In the genomic region with DNA sequence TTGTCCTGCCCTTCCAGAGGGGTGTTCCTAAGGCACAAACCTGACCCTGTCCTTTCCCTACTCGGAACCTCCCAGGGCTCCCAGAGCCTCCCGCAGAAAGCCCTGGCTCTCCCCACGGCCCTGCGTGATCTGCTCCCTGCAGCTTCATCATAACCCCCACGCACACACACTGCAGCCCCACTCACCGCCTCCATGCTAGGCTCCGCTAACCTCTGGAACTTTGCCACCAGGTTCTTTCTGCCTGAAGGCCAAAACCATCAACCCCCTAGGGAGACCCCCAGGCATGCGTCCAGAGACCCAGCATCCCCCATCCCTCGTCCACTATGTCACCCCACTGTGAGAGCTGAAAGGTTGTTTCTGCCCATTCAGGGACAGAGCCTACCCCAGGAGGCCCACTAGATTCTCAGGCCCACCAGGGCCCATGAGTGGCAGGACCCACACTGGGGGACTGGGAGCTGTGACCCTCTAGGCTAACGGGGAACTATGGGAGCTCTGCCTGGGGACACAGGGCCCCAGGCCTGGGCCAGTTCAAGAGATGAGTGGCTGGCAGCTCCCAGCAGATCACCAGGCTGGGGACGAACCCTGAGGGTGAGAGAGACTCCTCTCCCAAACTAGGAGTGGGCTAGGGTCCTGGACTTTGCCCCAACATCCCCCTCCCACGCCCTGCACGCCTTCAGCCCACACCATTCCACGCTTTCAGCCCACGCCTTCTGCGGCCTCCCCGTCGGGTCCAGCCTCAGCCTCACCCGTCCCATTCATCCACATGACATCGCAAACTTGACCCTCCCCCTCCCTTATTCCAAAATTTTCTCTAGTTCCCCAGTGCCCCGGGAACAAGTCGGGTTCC, we compare ENCODE assay signal across 20 cellular contexts. TPM values are rescaled to one million over a fixed set of nuclear protein-coding genes. Genes with fewer than 3 reads are reported as not detected.
DNase-seq lines count a peak whose midpoint lies in the region; ATAC-seq and TF ChIP-seq lines count a peak whose summit lies in the region.
"Had no signal": no experiment of that assay in that cellular context is flagged by ENCODE, and none has a peak within 500 bp of the region (broad histone marks: within the 10 kb centered on the region; RNA-seq: fewer than 3 reads in every experiment).

No MANE protein-coding gene starts in this region.

- no peak for TF ChIP-seq CTCF in MCF 10A (IDR thresholded peaks at IDR 0.05; ENCODE audit: unreplicated experiment)
- no peak for TF ChIP-seq CTCF in breast epithelium (IDR thresholded peaks at IDR 0.05)
- no peak for TF ChIP-seq CTCF in WTC11 (IDR thresholded peaks at IDR 0.05)

- no peak overlapping the region for H3K27ac ChIP-seq in breast epithelium
- H3K27ac ChIP-seq in iPS-20b (ENCODE audit: low read length) = peak overlapping the region; percentile 28
- H3K27ac ChIP-seq: body of pancreas, colonic mucosa, heart right ventricle, lower lobe of right lung, suprapubic skin had no signal

- H3K27ac Mint-ChIP-seq in MCF 10A (ENCODE audit: low read depth, unreplicated experiment) (peak overlapping the region; percentile 31), WTC11 (no peak overlapping the region)
- H3K27ac Mint-ChIP-seq: activated T-cell treated with anti-CD3 and anti-CD28 coated beads, Interleukin-2, amount 50 U/mL, for 24 hours had no signal

- no peaks in the 10 kb centered on the region for H3K9me3 Mint-ChIP-seq in MCF 10A (ENCODE audit: unreplicated experiment)
- no peaks in the 10 kb centered on the region for H3K9me3 Mint-ChIP-seq in WTC11

- intact Hi-C loops in MCF 10A (cut with micrococcal nuclease) (loop anchor here (1.0 kb wide), 3 partner anchors 13 to 133 kb away; no protein-coding TSS in a partner anchor), breast epithelium (cut with DNase I; ENCODE audit: low total_unique reads) (loop anchor here (2.0 kb wide), 1 partner anchor 68 kb away; no protein-coding TSS in a partner anchor), left cardiac atrium (cut with DNase I) (no loop called here)

- ATAC-seq in WTC11 (no peak), left cardiac atrium (no peak)

- CTCF ChIA-PET in MCF 10A (lab: Yijun Ruan, JAX) = interaction anchor here (0.6 to 4.1 kb wide), 19 partner anchors 10 to 1404 kb away, joined by 3 to 63 read pairs (median 3); a partner anchor contains a TSS
- CTCF ChIA-PET in WTC11 (lab: Charles Lee) = interaction anchor here (0.5 to 4.5 kb wide), 29 partner anchors 12 to 450 kb away, joined by 3 to 125 read pairs (median 4); a partner anchor contains a TSS

- H3K36me3 ChIP-seq in breast epithelium = no peaks in the 10 kb centered on the region
- no peaks in the 10 kb centered on the region for H3K36me3 ChIP-seq in iPS-20b (ENCODE audit: insufficient read depth, low read depth, low read length)
- H3K36me3 ChIP-seq: colonic mucosa, HAP-1, heart right ventricle, lower lobe of right lung, suprapubic skin had no signal

- no TSS peak for BruUV-seq in MCF 10A (replicated peaks; lab: Mats Ljungman, UMichigan)

- no peak overlapping the region for H3K4me3 ChIP-seq in breast epithelium
- peak overlapping the region; percentile 21; the same call in 1 of the 2 replicates for H3K4me3 ChIP-seq in iPS-20b (ENCODE audit: low read length)
- H3K4me3 ChIP-seq: body of pancreas, colonic mucosa, HAP-1, heart right ventricle, lower lobe of right lung, suprapubic skin had no signal

- no peak for DNase-seq in MCF 10A (ENCODE audit: unreplicated experiment)
- DNase-seq in breast epithelium (ENCODE audit: low spot score in 2 of 2) = no peak
- DNase-seq in WTC11 (ENCODE audit: low spot score) = no peak
- no peak for DNase-seq in NCI-H446 treated with DMSO at 0.1 percent for 48 hours (lab: John Stamatoyannopoulos, UW)
- DNase-seq in NCI-H774 (lab: John Stamatoyannopoulos, UW) = no peak
- no peak for DNase-seq in OCI-M2 (lab: John Stamatoyannopoulos, UW; ENCODE audit: unreplicated experiment)
- DNase-seq in left cardiac atrium = no peak
- DNase-seq: NCI-H1092 had no signal

- POLR2A ChIA-PET in MCF 10A (lab: Yijun Ruan, JAX) = interaction anchor here (2.1 kb wide), 1 partner anchor 72 kb away, joined by 11 read pairs; a partner anchor contains a TSS
- POLR2A ChIA-PET in WTC11 (lab: Charles Lee) = interaction anchor here (0.5 kb wide), 2 partner anchors 310 to 686 kb away, joined by 3 read pairs; no protein-coding TSS in a partner anchor

- H3K4me1 Mint-ChIP-seq in MCF 10A (ENCODE audit: insufficient read depth, unreplicated experiment) = peaks cover 15% of the 10 kb centered on the region
- H3K4me1 Mint-ChIP-seq in WTC11 = peaks cover 26% of the 10 kb centered on the region

- peak overlapping the region; percentile 40; the same call in 1 of the 2 replicates for H3K9ac ChIP-seq in iPS-20b (ENCODE audit: low read depth, low read length)

- no peak overlapping the region for H3K4me3 Mint-ChIP-seq in MCF 10A (ENCODE audit: unreplicated experiment)
- peak overlapping the region; percentile 40; the same call in 1 of the 2 replicates for H3K4me3 Mint-ChIP-seq in WTC11
- H3K4me3 Mint-ChIP-seq: activated T-cell treated with anti-CD3 and anti-CD28 coated beads, Interleukin-2, amount 50 U/mL, for 24 hours had no signal

- TF ChIP-seq POLR2A in breast epithelium (IDR thresholded peaks at IDR 0.05) = no peak

- H3K9me3 ChIP-seq in breast epithelium = no peaks in the 10 kb centered on the region
- no peaks in the 10 kb centered on the region for H3K9me3 ChIP-seq in iPS-20b (ENCODE audit: insufficient read depth, low read depth, low read length)
- H3K9me3 ChIP-seq: body of pancreas, colonic mucosa, HAP-1, lower lobe of right lung, suprapubic skin had no signal

- no peaks in the 10 kb centered on the region for H3K27me3 Mint-ChIP-seq in MCF 10A (ENCODE audit: insufficient read depth, unreplicated experiment)
- H3K27me3 Mint-ChIP-seq in WTC11 (ENCODE audit: low read depth) = no peaks in the 10 kb centered on the region

- H3K4me1 ChIP-seq in breast epithelium (no peaks in the 10 kb centered on the region), iPS-20b (ENCODE audit: insufficient read depth, low read length) (peaks cover 8% of the 10 kb centered on the region; the same call in 1 of the 2 replicates)
- H3K4me1 ChIP-seq: colonic mucosa, HAP-1 had no signal

- H3K36me3 Mint-ChIP-seq in MCF 10A (ENCODE audit: insufficient read depth, unreplicated experiment) (peaks cover 7% of the 10 kb centered on the region), WTC11 (no peaks in the 10 kb centered on the region)

- H3K27me3 ChIP-seq in breast epithelium (no peaks in the 10 kb centered on the region), iPS-20b (ENCODE audit: insufficient read depth, low read length) (no peaks in the 10 kb centered on the region)
- H3K27me3 ChIP-seq: colonic mucosa, suprapubic skin had no signal

TF ChIP-seq in WTC11, 78 proteins besides CTCF, POLR2A, EP300 and RAD21:
- peak; percentile 53; the same call in 1 of the 2 replicates for TF ChIP-seq ZNF423 (CRISPR knock-in tag; IDR thresholded peaks at IDR 0.05)
- no peak for TF ChIP-seq SMAD4 (CRISPR knock-in tag; IDR thresholded peaks at IDR 0.05)
- no peak for TF ChIP-seq JUN (CRISPR knock-in tag; IDR thresholded peaks at IDR 0.05)
- TF ChIP-seq GABPB1 (CRISPR knock-in tag; IDR thresholded peaks at IDR 0.05) = no peak
- no peak for TF ChIP-seq PRRX2 (CRISPR knock-in tag; IDR thresholded peaks at IDR 0.05)

RNA-seq across cellular contexts. Expression of a gene that starts 33.2 kb away (rescaled TPM):
- total RNA-seq in MCF 10A (2022) = not detected in 2 replicates
- 1 to 10 TPM; 1.6 to 4.2 (median 2.2) TPM for total RNA-seq in breast epithelium
- total RNA-seq in WTC11 (2021) = 2.8 to 4.0 TPM (median 3.6 TPM) in 3 replicates
- 1 to 10 TPM; 1.5 to 2.5 TPM for total RNA-seq in left cardiac atrium
- total RNA-seq: HT-29, LHCN-M2, RPMI7951 had no signal

RNA-seq across cellular contexts. Expression of a gene that starts 57.5 kb away (rescaled TPM):
- 6.0 and 7.6 TPM in 2 replicates for total RNA-seq in MCF 10A (2022)
- 1 to 10 TPM in 2 of 3 donors, under 1 TPM in 1; 0.80 to 8.8 (median 2.3) TPM for total RNA-seq in breast epithelium
- 24.8 to 30.5 TPM (median 25.4 TPM) in 3 replicates for total RNA-seq in WTC11 (2021)
- total RNA-seq in left cardiac atrium = 10 to 100 TPM; 13.9 to 16.5 TPM
- total RNA-seq: activated naive CD4-positive, alpha-beta T cell treated with anti-CD3 and anti-CD28 coated beads, Interleukin-2, amount 50 U/mL, for 72 hours; HT-29; RPMI7951 had no signal

Comparison
In these comparisons a context has a peak if more than half of its experiments do, and no peak if none do; other contexts are left out.
1. intact Hi-C loops: an anchor here in MCF 10A (1.0 kb wide) and breast epithelium (2.0 kb wide); none called in left cardiac atrium.